Comparison of ENCODE assay signal across 1 cellular context in the genomic region with DNA sequence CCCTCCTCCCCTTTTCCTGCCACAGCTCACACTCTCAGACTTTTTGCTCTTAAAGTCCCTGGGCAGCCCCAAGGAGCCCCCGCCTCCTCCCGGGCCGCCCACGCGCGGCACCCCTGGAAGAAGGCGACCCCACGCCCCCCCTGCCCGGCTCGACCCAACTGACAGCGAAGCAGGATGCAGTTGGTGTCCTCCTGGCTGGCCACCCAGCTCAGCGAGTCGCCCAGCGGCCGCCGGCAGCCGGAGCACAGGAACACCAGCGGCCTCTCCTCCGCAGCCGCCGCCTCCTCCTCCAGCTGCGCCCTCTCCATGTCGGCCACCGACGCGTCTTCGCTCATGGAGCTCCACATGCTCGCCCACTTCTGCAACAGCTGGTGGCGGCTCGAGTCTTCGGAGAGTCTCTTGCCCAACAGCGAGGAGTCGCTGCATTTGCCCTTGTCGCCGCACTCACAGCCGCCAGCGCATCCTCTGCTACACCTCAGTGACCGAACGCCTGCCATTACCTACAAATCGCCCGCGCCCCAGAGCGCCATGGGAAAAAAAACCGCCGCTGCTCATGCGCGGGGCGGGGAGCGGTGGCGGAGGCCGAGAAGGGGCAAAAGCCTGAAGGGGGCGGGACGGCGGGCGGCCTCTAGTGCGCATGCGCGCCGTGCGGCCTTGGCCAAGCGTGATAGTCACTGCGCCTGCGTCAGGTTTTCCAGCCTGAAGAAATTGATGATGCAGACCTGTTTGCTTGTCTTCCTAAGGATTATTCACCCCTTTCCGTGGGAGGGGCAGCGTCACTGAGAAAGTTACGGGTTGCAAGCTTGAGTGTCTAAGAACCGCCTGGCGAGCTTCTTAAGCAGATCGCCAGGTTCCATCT.
TF ChIP-seq lines count a peak whose summit lies in the region.

A gene with protein sequence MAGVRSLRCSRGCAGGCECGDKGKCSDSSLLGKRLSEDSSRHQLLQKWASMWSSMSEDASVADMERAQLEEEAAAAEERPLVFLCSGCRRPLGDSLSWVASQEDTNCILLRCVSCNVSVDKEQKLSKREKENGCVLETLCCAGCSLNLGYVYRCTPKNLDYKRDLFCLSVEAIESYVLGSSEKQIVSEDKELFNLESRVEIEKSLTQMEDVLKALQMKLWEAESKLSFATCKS (minus strand): TSS at position 532 of the 859 bp plus-strand sequence. CDS start 35 bp downstream, at position 497.

TF ChIP-seq in HepG2, 621 proteins besides CTCF, POLR2A, EP300 and RAD21 (continued from another document and continues in another):
- TF ChIP-seq, protein P1, sequence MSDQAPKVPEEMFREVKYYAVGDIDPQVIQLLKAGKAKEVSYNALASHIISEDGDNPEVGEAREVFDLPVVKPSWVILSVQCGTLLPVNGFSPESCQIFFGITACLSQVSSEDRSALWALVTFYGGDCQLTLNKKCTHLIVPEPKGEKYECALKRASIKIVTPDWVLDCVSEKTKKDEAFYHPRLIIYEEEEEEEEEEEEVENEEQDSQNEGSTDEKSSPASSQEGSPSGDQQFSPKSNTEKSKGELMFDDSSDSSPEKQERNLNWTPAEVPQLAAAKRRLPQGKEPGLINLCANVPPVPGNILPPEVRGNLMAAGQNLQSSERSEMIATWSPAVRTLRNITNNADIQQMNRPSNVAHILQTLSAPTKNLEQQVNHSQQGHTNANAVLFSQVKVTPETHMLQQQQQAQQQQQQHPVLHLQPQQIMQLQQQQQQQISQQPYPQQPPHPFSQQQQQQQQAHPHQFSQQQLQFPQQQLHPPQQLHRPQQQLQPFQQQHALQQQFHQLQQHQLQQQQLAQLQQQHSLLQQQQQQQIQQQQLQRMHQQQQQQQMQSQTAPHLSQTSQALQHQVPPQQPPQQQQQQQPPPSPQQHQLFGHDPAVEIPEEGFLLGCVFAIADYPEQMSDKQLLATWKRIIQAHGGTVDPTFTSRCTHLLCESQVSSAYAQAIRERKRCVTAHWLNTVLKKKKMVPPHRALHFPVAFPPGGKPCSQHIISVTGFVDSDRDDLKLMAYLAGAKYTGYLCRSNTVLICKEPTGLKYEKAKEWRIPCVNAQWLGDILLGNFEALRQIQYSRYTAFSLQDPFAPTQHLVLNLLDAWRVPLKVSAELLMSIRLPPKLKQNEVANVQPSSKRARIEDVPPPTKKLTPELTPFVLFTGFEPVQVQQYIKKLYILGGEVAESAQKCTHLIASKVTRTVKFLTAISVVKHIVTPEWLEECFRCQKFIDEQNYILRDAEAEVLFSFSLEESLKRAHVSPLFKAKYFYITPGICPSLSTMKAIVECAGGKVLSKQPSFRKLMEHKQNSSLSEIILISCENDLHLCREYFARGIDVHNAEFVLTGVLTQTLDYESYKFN (CRISPR knock-in tag; conservative IDR thresholded peaks at IDR 0.05) = peak; percentile 13; the same call in 1 of the 2 replicates
- TF ChIP-seq, protein P2, sequence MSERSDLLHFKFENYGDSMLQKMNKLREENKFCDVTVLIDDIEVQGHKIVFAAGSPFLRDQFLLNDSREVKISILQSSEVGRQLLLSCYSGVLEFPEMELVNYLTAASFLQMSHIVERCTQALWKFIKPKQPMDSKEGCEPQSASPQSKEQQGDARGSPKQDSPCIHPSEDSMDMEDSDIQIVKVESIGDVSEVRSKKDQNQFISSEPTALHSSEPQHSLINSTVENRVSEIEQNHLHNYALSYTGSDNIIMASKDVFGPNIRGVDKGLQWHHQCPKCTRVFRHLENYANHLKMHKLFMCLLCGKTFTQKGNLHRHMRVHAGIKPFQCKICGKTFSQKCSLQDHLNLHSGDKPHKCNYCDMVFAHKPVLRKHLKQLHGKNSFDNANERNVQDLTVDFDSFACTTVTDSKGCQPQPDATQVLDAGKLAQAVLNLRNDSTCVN (CRISPR knock-in tag; IDR thresholded peaks at IDR 0.05; ENCODE audit: borderline replicate concordance) = no peak
- TF ChIP-seq, protein P3, sequence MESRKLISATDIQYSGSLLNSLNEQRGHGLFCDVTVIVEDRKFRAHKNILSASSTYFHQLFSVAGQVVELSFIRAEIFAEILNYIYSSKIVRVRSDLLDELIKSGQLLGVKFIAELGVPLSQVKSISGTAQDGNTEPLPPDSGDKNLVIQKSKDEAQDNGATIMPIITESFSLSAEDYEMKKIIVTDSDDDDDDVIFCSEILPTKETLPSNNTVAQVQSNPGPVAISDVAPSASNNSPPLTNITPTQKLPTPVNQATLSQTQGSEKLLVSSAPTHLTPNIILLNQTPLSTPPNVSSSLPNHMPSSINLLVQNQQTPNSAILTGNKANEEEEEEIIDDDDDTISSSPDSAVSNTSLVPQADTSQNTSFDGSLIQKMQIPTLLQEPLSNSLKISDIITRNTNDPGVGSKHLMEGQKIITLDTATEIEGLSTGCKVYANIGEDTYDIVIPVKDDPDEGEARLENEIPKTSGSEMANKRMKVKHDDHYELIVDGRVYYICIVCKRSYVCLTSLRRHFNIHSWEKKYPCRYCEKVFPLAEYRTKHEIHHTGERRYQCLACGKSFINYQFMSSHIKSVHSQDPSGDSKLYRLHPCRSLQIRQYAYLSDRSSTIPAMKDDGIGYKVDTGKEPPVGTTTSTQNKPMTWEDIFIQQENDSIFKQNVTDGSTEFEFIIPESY (CRISPR knock-in tag; IDR thresholded peaks at IDR 0.05) = 0 out of 2 replicates have a peak, but pooled peaks have one; percentile 2
- TF ChIP-seq KLF6 (CRISPR knock-in tag; IDR thresholded peaks at IDR 0.05) = no peak
- no peak for TF ChIP-seq ZNF337 (CRISPR knock-in tag; IDR thresholded peaks at IDR 0.05; ENCODE audit: borderline replicate concordance, low read depth)
- TF ChIP-seq, protein P4, sequence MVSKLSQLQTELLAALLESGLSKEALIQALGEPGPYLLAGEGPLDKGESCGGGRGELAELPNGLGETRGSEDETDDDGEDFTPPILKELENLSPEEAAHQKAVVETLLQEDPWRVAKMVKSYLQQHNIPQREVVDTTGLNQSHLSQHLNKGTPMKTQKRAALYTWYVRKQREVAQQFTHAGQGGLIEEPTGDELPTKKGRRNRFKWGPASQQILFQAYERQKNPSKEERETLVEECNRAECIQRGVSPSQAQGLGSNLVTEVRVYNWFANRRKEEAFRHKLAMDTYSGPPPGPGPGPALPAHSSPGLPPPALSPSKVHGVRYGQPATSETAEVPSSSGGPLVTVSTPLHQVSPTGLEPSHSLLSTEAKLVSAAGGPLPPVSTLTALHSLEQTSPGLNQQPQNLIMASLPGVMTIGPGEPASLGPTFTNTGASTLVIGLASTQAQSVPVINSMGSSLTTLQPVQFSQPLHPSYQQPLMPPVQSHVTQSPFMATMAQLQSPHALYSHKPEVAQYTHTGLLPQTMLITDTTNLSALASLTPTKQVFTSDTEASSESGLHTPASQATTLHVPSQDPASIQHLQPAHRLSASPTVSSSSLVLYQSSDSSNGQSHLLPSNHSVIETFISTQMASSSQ (IDR thresholded peaks at IDR 0.05; ENCODE audit: low read depth) = 0 out of 2 replicates have a peak, but pooled peaks have one; percentile 15
- TF ChIP-seq, protein P4 (CRISPR knock-in tag; IDR thresholded peaks at IDR 0.05; ENCODE audit: borderline replicate concordance) = peak; percentile 65
- peak; percentile 42; the same call in 1 of the 2 replicates for TF ChIP-seq PITX1 (CRISPR knock-in tag; IDR thresholded peaks at IDR 0.05)
- no peak for TF ChIP-seq SIX4 (CRISPR knock-in tag; IDR thresholded peaks at IDR 0.05)
- 0 out of 2 replicates have a peak, but pooled peaks have one; percentile 34 for TF ChIP-seq SNAPC2 (CRISPR knock-in tag; IDR thresholded peaks at IDR 0.05)
- TF ChIP-seq ZSCAN30 (CRISPR knock-in tag; IDR thresholded peaks at IDR 0.05) = no peak
- no peak for TF ChIP-seq PPARG (CRISPR knock-in tag; conservative IDR thresholded peaks at IDR 0.05)
- peak; percentile 41 for TF ChIP-seq ZEB1 (IDR thresholded peaks at IDR 0.05; ENCODE audit: insufficient replicate concordance, low read depth)
- TF ChIP-seq ZNF674 (CRISPR knock-in tag; IDR thresholded peaks at IDR 0.05; ENCODE audit: low read depth) = 0 out of 2 replicates have a peak, but pooled peaks have one; percentile 29
- TF ChIP-seq ZNF333 (CRISPR knock-in tag; IDR thresholded peaks at IDR 0.05; ENCODE audit: borderline replicate concordance) = 0 out of 2 replicates have a peak, but pooled peaks have one; percentile 79
- TF ChIP-seq SOX6 (IDR thresholded peaks at IDR 0.05) = no peak
- TF ChIP-seq SOX6 (CRISPR knock-in tag; IDR thresholded peaks at IDR 0.05) = peak; percentile 60; the same call in 1 of the 2 replicates
- TF ChIP-seq TARDBP (CRISPR knock-in tag; IDR thresholded peaks at IDR 0.05) = peak; percentile 78; the same call in 1 of the 2 replicates
- peak; percentile 96 for TF ChIP-seq POLR2AphosphoS5 (IDR thresholded peaks at IDR 0.05; ENCODE audit: low read depth, low read length)
- TF ChIP-seq, protein P5, sequence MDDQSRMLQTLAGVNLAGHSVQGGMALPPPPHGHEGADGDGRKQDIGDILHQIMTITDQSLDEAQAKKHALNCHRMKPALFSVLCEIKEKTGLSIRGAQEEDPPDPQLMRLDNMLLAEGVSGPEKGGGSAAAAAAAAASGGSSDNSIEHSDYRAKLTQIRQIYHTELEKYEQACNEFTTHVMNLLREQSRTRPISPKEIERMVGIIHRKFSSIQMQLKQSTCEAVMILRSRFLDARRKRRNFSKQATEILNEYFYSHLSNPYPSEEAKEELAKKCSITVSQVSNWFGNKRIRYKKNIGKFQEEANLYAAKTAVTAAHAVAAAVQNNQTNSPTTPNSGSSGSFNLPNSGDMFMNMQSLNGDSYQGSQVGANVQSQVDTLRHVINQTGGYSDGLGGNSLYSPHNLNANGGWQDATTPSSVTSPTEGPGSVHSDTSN (CRISPR knock-in tag; IDR thresholded peaks at IDR 0.05; ENCODE audit: borderline replicate concordance) = no peak
- TF ChIP-seq, protein P6, sequence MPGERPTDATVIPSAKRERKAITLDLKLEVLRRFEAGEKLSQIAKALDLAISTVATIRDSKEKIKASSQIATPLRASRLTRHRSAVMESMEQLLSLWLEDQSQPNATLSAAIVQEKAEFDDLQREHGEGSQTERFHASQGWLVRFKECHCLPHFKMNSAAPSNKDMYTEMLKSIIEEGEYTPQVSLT (CRISPR knock-in tag; IDR thresholded peaks at IDR 0.05; ENCODE audit: borderline replicate concordance, low read depth) = no peak
- TF ChIP-seq ZNF891 (CRISPR knock-in tag; IDR thresholded peaks at IDR 0.05) = no peak
- TF ChIP-seq, protein P7, sequence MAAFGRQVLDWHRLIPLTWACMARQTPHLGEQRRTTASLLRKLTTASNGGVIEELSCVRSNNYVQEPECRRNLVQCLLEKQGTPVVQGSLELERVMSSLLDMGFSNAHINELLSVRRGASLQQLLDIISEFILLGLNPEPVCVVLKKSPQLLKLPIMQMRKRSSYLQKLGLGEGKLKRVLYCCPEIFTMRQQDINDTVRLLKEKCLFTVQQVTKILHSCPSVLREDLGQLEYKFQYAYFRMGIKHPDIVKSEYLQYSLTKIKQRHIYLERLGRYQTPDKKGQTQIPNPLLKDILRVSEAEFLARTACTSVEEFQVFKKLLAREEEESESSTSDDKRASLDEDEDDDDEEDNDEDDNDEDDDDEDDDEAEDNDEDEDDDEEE (CRISPR knock-in tag; IDR thresholded peaks at IDR 0.05) = 0 out of 2 replicates have a peak, but pooled peaks have one; percentile 50
- peak; percentile 36; the same call in 1 of the 2 replicates for TF ChIP-seq ZBTB20 (CRISPR knock-in tag; IDR thresholded peaks at IDR 0.05; ENCODE audit: borderline replicate concordance, low read depth)
- 0 out of 2 replicates have a peak, but pooled peaks have one; percentile 54 for TF ChIP-seq CHCHD3 (CRISPR knock-in tag; IDR thresholded peaks at IDR 0.05)
- TF ChIP-seq ZNF530 (CRISPR knock-in tag; IDR thresholded peaks at IDR 0.05; ENCODE audit: low read depth) = no peak
- no peak for TF ChIP-seq SRY (CRISPR knock-in tag; IDR thresholded peaks at IDR 0.05)
- TF ChIP-seq FOSL2 (CRISPR knock-in tag; IDR thresholded peaks at IDR 0.05) = 0 out of 2 replicates have a peak, but pooled peaks have one; percentile 18
- TF ChIP-seq ZBTB3 (CRISPR knock-in tag; IDR thresholded peaks at IDR 0.05; ENCODE audit: borderline replicate concordance, low read depth) = no peak
- peak; percentile 40; the same call in 1 of the 2 replicates for TF ChIP-seq ZNF292 (CRISPR knock-in tag; IDR thresholded peaks at IDR 0.05; ENCODE audit: borderline replicate concordance, low read depth)
- no peak for TF ChIP-seq WIZ (CRISPR knock-in tag; IDR thresholded peaks at IDR 0.05)
- TF ChIP-seq TEAD3 (CRISPR knock-in tag; optimal IDR thresholded peaks at IDR 0.05; ENCODE audit: borderline replicate concordance) = no peak
- peak; percentile 71; the same call in 1 of the 2 replicates for TF ChIP-seq HOXA3 (CRISPR knock-in tag; IDR thresholded peaks at IDR 0.05)
- TF ChIP-seq TBP (CRISPR knock-in tag; IDR thresholded peaks at IDR 0.05) = no peak
- TF ChIP-seq RBM39 (IDR thresholded peaks at IDR 0.05; ENCODE audit: low read depth, low read length, poor library complexity, severe bottlenecking) = peak; percentile 55
- TF ChIP-seq ZNF460 (CRISPR knock-in tag; IDR thresholded peaks at IDR 0.05; ENCODE audit: borderline replicate concordance) = no peak
- no peak for TF ChIP-seq RFXANK (CRISPR knock-in tag; IDR thresholded peaks at IDR 0.05)
- TF ChIP-seq HIVEP1 (CRISPR knock-in tag; IDR thresholded peaks at IDR 0.05) = 0 out of 2 replicates have a peak, but pooled peaks have one; percentile 58
- TF ChIP-seq HOXA5 (CRISPR knock-in tag; IDR thresholded peaks at IDR 0.05) = 0 out of 2 replicates have a peak, but pooled peaks have one; percentile 45
- TF ChIP-seq SP1 (IDR thresholded peaks at IDR 0.05) = no peak
- peak; percentile 79 for TF ChIP-seq SP1 (CRISPR knock-in tag; IDR thresholded peaks at IDR 0.05)
- TF ChIP-seq PHF5A (CRISPR knock-in tag; IDR thresholded peaks at IDR 0.05; ENCODE audit: low read depth, unreplicated experiment) = no peak
- peak; percentile 54; the same call in 1 of the 2 replicates for TF ChIP-seq ZNF251 (CRISPR knock-in tag; IDR thresholded peaks at IDR 0.05)
- no peak; the same call in 1 of the 2 replicates for TF ChIP-seq BRD4 (CRISPR knock-in tag; IDR thresholded peaks at IDR 0.05)
- peak; percentile 54; the same call in 1 of the 2 replicates for TF ChIP-seq NFKB2 (CRISPR knock-in tag; IDR thresholded peaks at IDR 0.05; ENCODE audit: borderline replicate concordance)
- no peak for TF ChIP-seq ZNF713 (CRISPR knock-in tag; IDR thresholded peaks at IDR 0.05)
- no peak for TF ChIP-seq HHEX (CRISPR knock-in tag; IDR thresholded peaks at IDR 0.05)
- peak; percentile 55; the same call in 1 of the 2 replicates for TF ChIP-seq YEATS4 (CRISPR knock-in tag; IDR thresholded peaks at IDR 0.05; ENCODE audit: borderline replicate concordance)
- TF ChIP-seq ZFP36L1 (CRISPR knock-in tag; IDR thresholded peaks at IDR 0.05) = no peak
- TF ChIP-seq NFIB (CRISPR knock-in tag; IDR thresholded peaks at IDR 0.05; ENCODE audit: borderline replicate concordance) = no peak
- TF ChIP-seq MZF1 (CRISPR knock-in tag; IDR thresholded peaks at IDR 0.05; ENCODE audit: borderline replicate concordance) = no peak
